In genomic region chr1:2623571-2624337, GRCh38 we compare ENCODE assay signal across 17 cellular contexts. TPM values are rescaled to one million over a fixed set of nuclear protein-coding genes. Genes with fewer than 3 reads are reported as not detected.
DNase-seq lines count a peak whose midpoint lies in the region; ATAC-seq and TF ChIP-seq lines count a peak whose summit lies in the region.
"Had no signal": no experiment of that assay in that cellular context is flagged by ENCODE, and none has a peak within 500 bp of the region (broad histone marks: within the 10 kb centered on the region; RNA-seq: fewer than 3 reads in every experiment).

No MANE protein-coding gene starts in this region.

- ATAC-seq in left ventricle myocardium superior (no peak), Right ventricle myocardium inferior (no peak), lower lobe of right lung (peak in 1 of 2 donors; percentile 13)
- ATAC-seq: CD8-positive, alpha-beta T cell; HepG2 had no signal

- H3K27me3 ChIP-seq in lower lobe of right lung (ENCODE audit: low read depth): peaks cover 28% of the 10 kb centered on the region

- intact Hi-C loops in left ventricle myocardium superior (cut with micrococcal nuclease) (no loop called here), Right ventricle myocardium inferior (cut with DNase I) (no loop called here), lower lobe of right lung (cut with DNase I) (no loop called here), posterior vena cava (cut with DNase I) (no loop called here)

- no peak for TF ChIP-seq CTCF in lower lobe of right lung (IDR thresholded peaks at IDR 0.05)

- no peaks in the 10 kb centered on the region for H3K9me3 ChIP-seq in lower lobe of right lung
- H3K9me3 ChIP-seq: A549 had no signal

- H3K4me1 ChIP-seq in lower lobe of right lung: no peaks in the 10 kb centered on the region
- H3K4me1 ChIP-seq: A549 had no signal

- DNase-seq in left ventricle myocardium superior: peak; percentile 13
- DNase-seq in Right ventricle myocardium inferior (ENCODE audit: missing footprints): no peak
- peak; percentile 30 for DNase-seq in lower lobe of right lung
- peak; percentile 58 for DNase-seq in posterior vena cava (ENCODE audit: low spot score)
- no peak for DNase-seq in activated gamma-delta T cell (lab: John Stamatoyannopoulos, UW)
- no peak for DNase-seq in GOT3 (lab: John Stamatoyannopoulos, UW)
- no peak for DNase-seq in 8988T
- DNase-seq: CD8-positive, alpha-beta T cell; COR-L47; DMS153; DND-41; GDM1; HCEC 1CT; HFFc6 had no signal

- no peak overlapping the region for H3K4me3 ChIP-seq in lower lobe of right lung
- H3K4me3 ChIP-seq: A549 had no signal

- H3K36me3 ChIP-seq in lower lobe of right lung: no peaks in the 10 kb centered on the region

- H3K27ac ChIP-seq in lower lobe of right lung: no peak overlapping the region
- H3K27ac ChIP-seq: A549 had no signal

RNA-seq across cellular contexts. Expression of gene MMEL1, which starts 9.1 kb away (rescaled TPM):
- total RNA-seq in left ventricle myocardium superior (not detected), Right ventricle myocardium inferior (0.35 TPM), lower lobe of right lung (7.6 TPM), posterior vena cava (1 to 10 TPM in 1 of 2 donors, under 1 TPM in 1; 0.57 to 1.8 TPM)
- total RNA-seq: H4, HepG2, HFFc6 had no signal

RNA-seq across cellular contexts. Expression of gene PRXL2B, which starts 37.2 kb away (rescaled TPM):
- 11.2 TPM for total RNA-seq in left ventricle myocardium superior
- total RNA-seq in Right ventricle myocardium inferior: 12.2 TPM
- total RNA-seq in lower lobe of right lung: 26.3 TPM
- total RNA-seq in posterior vena cava: 10 to 100 TPM; 11.4 to 12.2 TPM

Comparison
In these comparisons a context has a peak if more than half of its experiments do, and no peak if none do; other contexts are left out.
1. DNase-seq: peak in left ventricle myocardium superior (single experiment), lower lobe of right lung (single experiment) and posterior vena cava (single experiment); none in Right ventricle myocardium inferior (single experiment), activated gamma-delta T cell (single experiment), GOT3 (single experiment) and 8988T (single experiment).